Comparison of ENCODE assay signal across 10 cellular contexts in the genomic region with DNA sequence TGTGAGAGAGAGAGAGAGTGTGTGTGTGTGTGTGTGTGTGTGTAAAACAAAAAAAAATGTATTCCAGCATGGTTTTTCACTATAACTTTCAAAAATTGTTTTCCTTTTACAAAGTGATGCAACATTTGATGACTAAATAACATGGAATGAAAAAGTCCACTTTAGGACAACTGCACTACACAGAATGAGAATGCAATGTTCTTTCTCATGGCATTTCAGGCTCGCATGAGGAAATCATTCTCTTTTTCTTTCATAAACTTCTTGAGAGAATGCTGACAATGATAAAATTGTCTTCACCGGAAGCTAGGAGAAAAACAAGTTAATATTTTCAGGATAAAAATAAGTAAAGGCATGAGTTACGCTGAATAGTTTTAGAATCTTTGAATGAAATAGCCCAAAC. TPM values are rescaled to one million over a fixed set of nuclear protein-coding genes. Genes with fewer than 3 reads are reported as not detected.
A peak's percentile ranks its signal among the peaks of the same experiment; 100 is the strongest.
DNase-seq lines count a peak whose midpoint lies in the region; ATAC-seq and TF ChIP-seq lines count a peak whose summit lies in the region.
"Had no signal": no experiment of that assay in that cellular context is flagged by ENCODE, and none has a peak within 500 bp of the region (broad histone marks: within the 10 kb centered on the region; RNA-seq: fewer than 3 reads in every experiment).

No MANE protein-coding gene starts in this region.

- dilution Hi-C loops in mammary epithelial cell (cut with HindIII; ENCODE audit: low sequenced_read_pairs), result no loop called here

- POLR2A ChIA-PET in HCT116 (lab: Charles Lee), result no interaction called here

- no peaks in the 10 kb centered on the region for H3K27me3 ChIP-seq in HCT116 (ENCODE audit: insufficient read depth, low read length)
- H3K27me3 ChIP-seq in mammary epithelial cell (ENCODE audit: insufficient read depth, low read length), result no peaks in the 10 kb centered on the region
- no peaks in the 10 kb centered on the region for H3K27me3 ChIP-seq in subcutaneous abdominal adipose tissue (ENCODE audit: control insufficient read depth in 5 of 5, insufficient read depth in 4 of 5, low read length in 5 of 5)
- H3K27me3 ChIP-seq in Karpas-422 (ENCODE audit: low read length), result no peaks in the 10 kb centered on the region

- H3K4me1 ChIP-seq in HCT116 (ENCODE audit: control insufficient read depth in 1 of 2, insufficient read depth in 2 of 2, low read length in 2 of 2) (no peaks in the 10 kb centered on the region), mammary epithelial cell (ENCODE audit: insufficient read depth, low read length) (peaks cover 37% of the 10 kb centered on the region), subcutaneous abdominal adipose tissue (ENCODE audit: control insufficient read depth in 5 of 5, insufficient read depth in 5 of 5, low read length in 5 of 5) (peaks cover 3 to 42% (median 35%) of the 10 kb centered on the region in 5 donors), Karpas-422 (ENCODE audit: low read length) (no peaks in the 10 kb centered on the region)

- in situ Hi-C loops in mammary epithelial cell (cut with MboI; ENCODE audit: low sequenced_read_pairs in 2 of 2), result no loop called here

- intact Hi-C loops in HCT116 (cut with micrococcal nuclease), result no loop called here
- intact Hi-C loops in mammary epithelial cell (cut with micrococcal nuclease), result no loop called here

- 28% methylated on average over 3 of the region's 3 CpGs for WGBS in mammary epithelial cell (ENCODE audit: low coverage, missing lambda C conversion rate)

- H3K27ac ChIP-seq in HCT116 (ENCODE audit: low read depth, low read length), result no peak overlapping the region
- peak overlapping the region; percentile 47 for H3K27ac ChIP-seq in mammary epithelial cell (ENCODE audit: insufficient read depth, low read depth, low read length)
- peak overlapping the region; percentile 59 for H3K27ac ChIP-seq in subcutaneous abdominal adipose tissue (ENCODE audit: low read depth, low read length)
- no peak overlapping the region for H3K27ac ChIP-seq in Karpas-422 (ENCODE audit: low read length)
- H3K27ac ChIP-seq: neutrophil had no signal

- H3K9me3 ChIP-seq in HCT116 (ENCODE audit: control insufficient read depth in 1 of 2, insufficient read depth in 1 of 2, low read depth in 1 of 2, low read length in 2 of 2) (no peaks in the 10 kb centered on the region), mammary epithelial cell (replicated peaks; ENCODE audit: insufficient read depth, low read length) (no peaks in the 10 kb centered on the region), subcutaneous abdominal adipose tissue (ENCODE audit: control insufficient read depth in 5 of 5, low read length in 5 of 5) (peaks cover 0 to 4% (median 0%) of the 10 kb centered on the region in 5 donors), Karpas-422 (ENCODE audit: low read length) (no peaks in the 10 kb centered on the region)
- H3K9me3 ChIP-seq: neutrophil had no signal

- ATAC-seq in HCT116, result no peak

- RAD21 ChIA-PET in HCT116 (lab: Charles Lee; ENCODE audit: low non-redundant PET in 1 of 2, low total read pairs in 2 of 2, uncharacterized antibody in 2 of 2, unreplicated experiment in 2 of 2), result interaction anchor here in 1 of 2 experiments (0.7 kb wide), 1 partner anchor 76 kb away, joined by 3 read pairs; no protein-coding TSS in a partner anchor

- H3K9ac ChIP-seq in HCT116 (ENCODE audit: low read length), result no peak overlapping the region
- no peak overlapping the region for H3K9ac ChIP-seq in mammary epithelial cell (ENCODE audit: insufficient read depth, low read length)
- no peak overlapping the region for H3K9ac ChIP-seq in subcutaneous abdominal adipose tissue (ENCODE audit: low read length in 5 of 5)
- H3K9ac ChIP-seq in Karpas-422 (ENCODE audit: low read length), result no peak overlapping the region

- CTCF ChIA-PET in HCT116 (lab: Charles Lee), result no interaction called here
- CTCF ChIA-PET in mammary epithelial cell (lab: Charles Lee; ENCODE audit: low non-redundant PET), result no interaction called here

- no peak for TF ChIP-seq RAD21 in HCT116 (IDR thresholded peaks at IDR 0.05; ENCODE audit: low read depth)

- H2AFZ ChIP-seq in HCT116 (ENCODE audit: low read depth, low read length, poor library complexity, severe bottlenecking), result no peak overlapping the region
- no peak overlapping the region for H2AFZ ChIP-seq in mammary epithelial cell (ENCODE audit: low read depth, low read length)
- no peak overlapping the region for H2AFZ ChIP-seq in Karpas-422 (ENCODE audit: low read length)

- DNase-seq in HCT116 (ENCODE audit: low read depth, low spot score), result no peak
- peak; percentile 63 for DNase-seq in mammary epithelial cell
- DNase-seq in iris pigment epithelial cell (ENCODE audit: low read depth), result peak; percentile 97
- no peak for DNase-seq in NCI-H1092 (lab: John Stamatoyannopoulos, UW)
- DNase-seq in SKM-1 (lab: John Stamatoyannopoulos, UW; ENCODE audit: unreplicated experiment), result no peak
- DNase-seq in Karpas-422, result no peak
- DNase-seq in activated CD4-positive, alpha-beta T cell treated with anti-CD3 and anti-CD28 coated beads for 1 hour, result no peak
- DNase-seq: NCI-H1930 had no signal

- no peak for TF ChIP-seq CTCF in HCT116 (IDR thresholded peaks at IDR 0.05 in 2 of 3, conservative IDR thresholded peaks at IDR 0.05 in 1 of 3; ENCODE audit: borderline replicate concordance in 1 of 3, insufficient read depth in 1 of 3, low read depth in 2 of 3, low read length in 2 of 3)
- TF ChIP-seq CTCF in mammary epithelial cell (conservative IDR thresholded peaks at IDR 0.05 in 1 of 2, IDR thresholded peaks at IDR 0.05 in 1 of 2; ENCODE audit: extremely low read depth in 1 of 2, insufficient read depth in 1 of 2, low read depth in 1 of 2, low read length in 2 of 2), result no peak

- H3K36me3 ChIP-seq in HCT116 (ENCODE audit: control insufficient read depth in 1 of 2, insufficient read depth in 2 of 2, low read length in 2 of 2) (no peaks in the 10 kb centered on the region), mammary epithelial cell (ENCODE audit: insufficient read depth, low read length) (no peaks in the 10 kb centered on the region), subcutaneous abdominal adipose tissue (ENCODE audit: control insufficient read depth in 5 of 5, insufficient read depth in 5 of 5, low read length in 5 of 5) (no peaks in the 10 kb centered on the region), Karpas-422 (ENCODE audit: insufficient read depth, low read length) (no peaks in the 10 kb centered on the region)
- H3K36me3 ChIP-seq: neutrophil had no signal

- BruUV-seq in HCT116 (replicated peaks; lab: Mats Ljungman, UMichigan) (no TSS peak), mammary epithelial cell (replicated peaks; lab: Mats Ljungman, UMichigan) (no TSS peak)

- H3K79me2 ChIP-seq in HCT116 (ENCODE audit: insufficient read depth, low read length), result no peaks in the 10 kb centered on the region
- H3K79me2 ChIP-seq in mammary epithelial cell (ENCODE audit: insufficient read depth, low read length), result no peaks in the 10 kb centered on the region
- no peaks in the 10 kb centered on the region for H3K79me2 ChIP-seq in Karpas-422 (ENCODE audit: low read length)

- H4K20me1 ChIP-seq in HCT116 (ENCODE audit: insufficient read depth) (no peaks in the 10 kb centered on the region), mammary epithelial cell (ENCODE audit: insufficient read depth, low read length) (no peaks in the 10 kb centered on the region), Karpas-422 (ENCODE audit: insufficient read depth, low read depth, low read length) (no peaks in the 10 kb centered on the region)

- TF ChIP-seq POLR2A in HCT116 (IDR thresholded peaks at IDR 0.05; ENCODE audit: borderline replicate concordance, extremely low read depth, insufficient read depth, insufficient read length), result no peak

- H3K9me2 ChIP-seq in HCT116 (ENCODE audit: insufficient read depth) (no peaks in the 10 kb centered on the region), Karpas-422 (replicated peaks; ENCODE audit: insufficient read depth, low read length) (no peaks in the 10 kb centered on the region)

- H3K4me2 ChIP-seq in HCT116 (ENCODE audit: low read length) (no peak overlapping the region), mammary epithelial cell (ENCODE audit: insufficient read depth, low read depth, low read length) (peak overlapping the region; percentile 60), Karpas-422 (ENCODE audit: low read depth, low read length, poor library complexity, severe bottlenecking) (no peak overlapping the region)

- no peak overlapping the region for H3K4me3 ChIP-seq in HCT116 (replicated peaks in 1 of 2; ENCODE audit: low read depth in 1 of 2, low read length in 2 of 2)
- no peak overlapping the region for H3K4me3 ChIP-seq in mammary epithelial cell (replicated peaks in 1 of 3; ENCODE audit: insufficient read depth in 1 of 3, low read depth in 2 of 3, low read length in 3 of 3)
- no peak overlapping the region for H3K4me3 ChIP-seq in subcutaneous abdominal adipose tissue (ENCODE audit: low read depth in 1 of 5, low read length in 5 of 5)
- H3K4me3 ChIP-seq in Karpas-422 (ENCODE audit: low read length), result no peak overlapping the region

TF ChIP-seq in HCT116, 20 proteins besides CTCF, POLR2A, EP300 and RAD21:
- no peak for TF ChIP-seq POLR2AphosphoS5 (IDR thresholded peaks at IDR 0.05; ENCODE audit: low read depth, low read length)
- TF ChIP-seq EZH2 (IDR thresholded peaks at IDR 0.05), result no peak
- TF ChIP-seq MAX (IDR thresholded peaks at IDR 0.05), result no peak
- peak; percentile 41; the same call in 1 of the 2 replicates for TF ChIP-seq CEBPB (IDR thresholded peaks at IDR 0.05; ENCODE audit: low read depth)
- no peak for TF ChIP-seq ELF1 (IDR thresholded peaks at IDR 0.05; ENCODE audit: borderline replicate concordance, low read depth)
- TF ChIP-seq FOSL1 (IDR thresholded peaks at IDR 0.05; ENCODE audit: low read depth), result 0 out of 2 replicates have a peak, but pooled peaks have one; percentile 7
- TF ChIP-seq JUND (IDR thresholded peaks at IDR 0.05), result no peak

RNA-seq across cellular contexts. Expression of gene SLC16A12, which starts 53.7 kb away (rescaled TPM):
- not detected for total RNA-seq in HCT116 (2021; ENCODE audit: unreplicated experiment)
- polyA plus RNA-seq in HCT116 (2012), result not detected in 2 replicates
- total RNA-seq in mammary epithelial cell, result under 1 TPM; under 0.01 to 0.07 TPM
- polyA plus RNA-seq in mammary epithelial cell, result 0.07 TPM
- polyA minus RNA-seq in mammary epithelial cell, result not detected
- not detected in 2 replicates for total RNA-seq in Karpas-422 (2014; rRNA removed; shearing (Covaris generic); ENCODE audit: low replicate concordance)

Comparison
In these comparisons a context has a peak if more than half of its experiments do, and no peak if none do; other contexts are left out.
1. DNase-seq: peak in mammary epithelial cell (single experiment) and iris pigment epithelial cell (single experiment); none in HCT116 (single experiment), NCI-H1092 (single experiment), SKM-1 (single experiment), Karpas-422 (single experiment) and activated CD4-positive, alpha-beta T cell treated with anti-CD3 and anti-CD28 coated beads for 1 hour (single experiment).
2. H3K27ac ChIP-seq: peak in mammary epithelial cell (single experiment) and subcutaneous abdominal adipose tissue (single experiment); none in HCT116 (single experiment) and Karpas-422 (single experiment).